In genomic region chr7:66564045-66564444, GRCh38 we compare ENCODE assay signal across 1 cellular context.
TF ChIP-seq lines count a peak whose summit lies in the region.

No MANE protein-coding gene starts in this region.

TF ChIP-seq in K562, 482 proteins besides CTCF, POLR2A, EP300 and RAD21:
- TF ChIP-seq ZBTB40 (IDR thresholded peaks at IDR 0.05) (no peak), ZBTB40 (CRISPR knock-in tag; IDR thresholded peaks at IDR 0.05) (no peak), CTBP1 (IDR thresholded peaks at IDR 0.05; ENCODE audit: borderline replicate concordance) (no peak), CBX8 (IDR thresholded peaks at IDR 0.05; ENCODE audit: borderline replicate concordance, extremely low read depth, low read depth, low read length, poor library complexity, severe bottlenecking) (no peak), EWSR1 (IDR thresholded peaks at IDR 0.05; ENCODE audit: borderline replicate concordance, low read depth, partially characterized antibody) (no peak), KAT2B (IDR thresholded peaks at IDR 0.05; ENCODE audit: low read depth, low read length) (no peak), ZNF143 (CRISPR knock-in tag; IDR thresholded peaks at IDR 0.05) (no peak), OTX1 (CRISPR knock-in tag; IDR thresholded peaks at IDR 0.05) (no peak), SRF (CRISPR knock-in tag; IDR thresholded peaks at IDR 0.05) (no peak), SP2 (IDR thresholded peaks at IDR 0.05; ENCODE audit: extremely low read depth, low read depth, low read length, poor library complexity, severe bottlenecking) (no peak), ZNF592 (IDR thresholded peaks at IDR 0.05) (no peak), XRCC3 (IDR thresholded peaks at IDR 0.05) (no peak), FOXO4 (CRISPR knock-in tag; IDR thresholded peaks at IDR 0.05) (no peak), ZNF444 (CRISPR knock-in tag; IDR thresholded peaks at IDR 0.05) (no peak), E2F5 (CRISPR knock-in tag; IDR thresholded peaks at IDR 0.05) (no peak), ZNF133 (CRISPR knock-in tag; IDR thresholded peaks at IDR 0.05) (no peak), ZNF512 (tag; IDR thresholded peaks at IDR 0.05) (no peak)
TF ChIP-seq in K562: peak in this region for 0.
